In genomic region chr1:3910769-3911520, GRCh38 we compare ENCODE assay signal across 8 cellular contexts. TPM values are rescaled to one million over a fixed set of nuclear protein-coding genes. Genes with fewer than 3 reads are reported as not detected.
DNase-seq lines count a peak whose midpoint lies in the region; ATAC-seq and TF ChIP-seq lines count a peak whose summit lies in the region.

No MANE protein-coding gene starts in this region.

- peaks cover 5% of the 10 kb centered on the region for H3K27me3 ChIP-seq in A673 (replicated peaks; ENCODE audit: insufficient read depth, low read depth, low read length, poor library complexity)

- CTCF ChIA-PET in A673 (lab: Charles Lee), result no interaction called here

- no peak overlapping the region for H3K4me3 ChIP-seq in A673 (ENCODE audit: low read depth, low read length, poor library complexity, severe bottlenecking)

- intact Hi-C loops in A673 (cut with micrococcal nuclease; ENCODE audit: unreplicated experiment), result no loop called here

- ATAC-seq in GM18909 (IDR thresholded peaks at IDR 0.05; ENCODE audit: poor library complexity, unreplicated experiment) (peak; percentile 47), HG03520 (IDR thresholded peaks at IDR 0.05; ENCODE audit: unreplicated experiment) (no peak)

- TF ChIP-seq CTCF in A673 (conservative IDR thresholded peaks at IDR 0.05; ENCODE audit: low read depth, low read length) (peak; percentile 86), VCaP (conservative IDR thresholded peaks at IDR 0.05) (peak; percentile 94)

- no TSS peak for BruUV-seq in A673 (replicated peaks; lab: Mats Ljungman, UMichigan)

- POLR2A ChIA-PET in A673 (lab: Charles Lee; ENCODE audit: low non-redundant PET), result no interaction called here

- H3K9me3 ChIP-seq in A673 (ENCODE audit: low read depth, low read length, poor library complexity, severe bottlenecking), result no peaks in the 10 kb centered on the region

- peaks cover 6% of the 10 kb centered on the region for H3K4me1 ChIP-seq in A673 (ENCODE audit: insufficient read depth, low read length, poor library complexity, severe bottlenecking)

- no peaks in the 10 kb centered on the region for H3K36me3 ChIP-seq in A673 (ENCODE audit: insufficient read depth, low read length, poor library complexity, severe bottlenecking)

- DNase-seq in A673 (ENCODE audit: low spot score), result peak; percentile 78
- DNase-seq in NCI-H1417 treated with DMSO at 0.1 percent for 48 hours (lab: John Stamatoyannopoulos, UW), result peak; percentile 28
- peak; percentile 77 to 81 for DNase-seq in T47D (ENCODE audit: low read depth in 1 of 2, low spot score in 1 of 2)
- peak; percentile 56 for DNase-seq in iris pigment epithelial cell (ENCODE audit: low read depth)
- peak; percentile 73 to 78 for DNase-seq in stimulated activated CD4-positive, alpha-beta T cell treated with anti-CD3 and anti-CD28 coated beads, Interleukin-1b, Interleukin-23, amount 100 ng/mL, for 4 hours (ENCODE audit: low read depth in 2 of 2)

- in situ Hi-C loops in T47D (cut with HindIII; ENCODE audit: low pct_unique_long_range_greater_than_20kb, low sequenced_read_pairs), result no loop called here

- H3K27ac ChIP-seq in A673 (ENCODE audit: low read depth, low read length, poor library complexity, severe bottlenecking) (no peak overlapping the region), VCaP (no peak overlapping the region)

RNA-seq across cellular contexts. Expression of gene C1orf174, which starts 10.9 kb away (rescaled TPM):
- total RNA-seq in A673 (2021), result 36.2 and 38.9 TPM in 2 replicates

RNA-seq across cellular contexts. Expression of gene DFFB, which starts 53.7 kb away (rescaled TPM):
- total RNA-seq in A673 (2021), result 8.9 and 9.2 TPM in 2 replicates

RNA-seq across cellular contexts. Expression of gene CEP104, which starts 53.9 kb away (rescaled TPM):
- total RNA-seq in A673 (2021), result 47.9 and 50.8 TPM in 2 replicates

Comparison
In these comparisons a context has a peak if more than half of its experiments do, and no peak if none do; other contexts are left out.
1. DNase-seq: peak in every context shown above with its lines; median percentile 79 in T47D; 78 in A673; 76 in stimulated activated CD4-positive, alpha-beta T cell treated with anti-CD3 and anti-CD28 coated beads, Interleukin-1b, Interleukin-23, amount 100 ng/mL, for 4 hours; 56 in iris pigment epithelial cell; 28 in NCI-H1417 treated with DMSO at 0.1 percent for 48 hours.